8 cellular contexts compared by ENCODE assay signal in genomic region chr11:111417011-111417765, GRCh38. TPM values are rescaled to one million over a fixed set of nuclear protein-coding genes. Genes with fewer than 3 reads are reported as not detected.
DNase-seq lines count a peak whose midpoint lies in the region; ATAC-seq and TF ChIP-seq lines count a peak whose summit lies in the region.

No MANE protein-coding gene starts in this region.

- H3K36me3 ChIP-seq in CD8-positive, alpha-beta T cell (ENCODE audit: insufficient read depth, low read length) = no peaks in the 10 kb centered on the region

- H3K27ac ChIP-seq in CD8-positive, alpha-beta T cell (ENCODE audit: low read depth, low read length) = no peak overlapping the region

- TF ChIP-seq CTCF in CD8-positive, alpha-beta T cell (IDR thresholded peaks at IDR 0.05) = no peak
- TF ChIP-seq CTCF in natural killer cell (IDR thresholded peaks at IDR 0.05) = no peak

- intact Hi-C loops in CD8-positive, alpha-beta T cell (cut with DNase I, micrococcal nuclease) = loop anchor here in 1 of 2 experiments (5.0 kb wide), 1 partner anchor 40 kb away; the partner anchor contains the start of gene POU2AF1
- intact Hi-C loops in natural killer cell (cut with micrococcal nuclease) = no loop called here

- H3K9me3 Mint-ChIP-seq in CD8-positive, alpha-beta T cell = no peaks in the 10 kb centered on the region
- H3K9me3 Mint-ChIP-seq in activated CD8-positive, alpha-beta T cell treated with anti-CD3 and anti-CD28 coated beads, Interleukin-2, amount 10 ng/mL, durations not matched to agents 7 days and 5 days (ENCODE audit: insufficient read depth) = no peaks in the 10 kb centered on the region
- no peaks in the 10 kb centered on the region for H3K9me3 Mint-ChIP-seq in natural killer cell

- H3K27ac Mint-ChIP-seq in CD8-positive, alpha-beta T cell = peak overlapping the region; percentile 46
- H3K27ac Mint-ChIP-seq in activated CD8-positive, alpha-beta T cell treated with anti-CD3 and anti-CD28 coated beads, Interleukin-2, amount 10 ng/mL, durations not matched to agents 7 days and 5 days = peak overlapping the region; percentile 82
- peak overlapping the region in 1 of 2 donors; percentile 52 for H3K27ac Mint-ChIP-seq in natural killer cell

- no peaks in the 10 kb centered on the region for H3K36me3 Mint-ChIP-seq in CD8-positive, alpha-beta T cell
- H3K36me3 Mint-ChIP-seq in activated CD8-positive, alpha-beta T cell treated with anti-CD3 and anti-CD28 coated beads, Interleukin-2, amount 10 ng/mL, durations not matched to agents 7 days and 5 days (ENCODE audit: low read depth) = no peaks in the 10 kb centered on the region
- H3K36me3 Mint-ChIP-seq in natural killer cell = no peaks in the 10 kb centered on the region

- POLR2A ChIA-PET in CD8-positive, alpha-beta T cell (lab: Charles Lee) = interaction anchor here (0.6 to 1.1 kb wide), 5 partner anchors 8 to 1124 kb away, joined by 3 to 4 read pairs (median 3); partner anchors contain the start of gene POU2AF1
- POLR2A ChIA-PET in activated CD8-positive, alpha-beta T cell treated with anti-CD3 and anti-CD28 coated beads, Interleukin-2, amount 10 ng/mL, durations not matched to agents 7 days and 5 days (lab: Charles Lee) = interaction anchor here (1.2 to 3.3 kb wide), 3 partner anchors 11 to 38 kb away, joined by 3 to 12 read pairs (median 8); partner anchors contain the start of gene POU2AF1

- no peak for DNase-seq in CD8-positive, alpha-beta T cell
- DNase-seq in activated CD8-positive, alpha-beta T cell treated with anti-CD3 and anti-CD28 coated beads, Interleukin-2, amount 10 ng/mL, durations not matched to agents 7 days and 5 days = peak; percentile 29
- DNase-seq in natural killer cell = no peak
- no peak for DNase-seq in NCI-H1694 (lab: John Stamatoyannopoulos, UW)
- DNase-seq in D341Med (ENCODE audit: low spot score) = no peak
- no peak for DNase-seq in SHP77 treated with DMSO at 0.1 percent for 48 hours (lab: John Stamatoyannopoulos, UW)

- H3K4me1 ChIP-seq in CD8-positive, alpha-beta T cell (ENCODE audit: insufficient read depth, low read length) = peaks cover 26% of the 10 kb centered on the region

- no peaks in the 10 kb centered on the region for H3K27me3 Mint-ChIP-seq in CD8-positive, alpha-beta T cell (ENCODE audit: low read depth)
- no peaks in the 10 kb centered on the region for H3K27me3 Mint-ChIP-seq in activated CD8-positive, alpha-beta T cell treated with anti-CD3 and anti-CD28 coated beads, Interleukin-2, amount 10 ng/mL, durations not matched to agents 7 days and 5 days (ENCODE audit: low read depth)
- no peaks in the 10 kb centered on the region for H3K27me3 Mint-ChIP-seq in natural killer cell (ENCODE audit: low read depth in 2 of 2)

- peak; percentile 31 for ATAC-seq in CD8-positive, alpha-beta T cell
- peak; percentile 47 for ATAC-seq in HG03196 (IDR thresholded peaks at IDR 0.05; ENCODE audit: unreplicated experiment)
- peak; percentile 68 for ATAC-seq in activated CD8-positive, alpha-beta T cell treated with anti-CD3 and anti-CD28 coated beads, Interleukin-2, amount 10 ng/mL, durations not matched to agents 7 days and 5 days
- ATAC-seq in natural killer cell = peak; percentile 23 to 50 (median 40)

- H3K4me3 ChIP-seq in CD8-positive, alpha-beta T cell (ENCODE audit: low read depth, low read length) = no peak overlapping the region

- CTCF ChIA-PET in CD8-positive, alpha-beta T cell (lab: Charles Lee) = interaction anchor here (9.9 kb wide), 1 partner anchor 135 kb away, joined by 121 read pairs; no protein-coding TSS in a partner anchor
- CTCF ChIA-PET in activated CD8-positive, alpha-beta T cell treated with anti-CD3 and anti-CD28 coated beads, Interleukin-2, amount 10 ng/mL, durations not matched to agents 7 days and 5 days (lab: Charles Lee) = interaction anchor here (0.6 to 13.0 kb wide), 9 partner anchors 12 to 136 kb away, joined by 3 to 158 read pairs (median 4); no protein-coding TSS in a partner anchor

- H3K9me3 ChIP-seq in CD8-positive, alpha-beta T cell (ENCODE audit: low read length) = no peaks in the 10 kb centered on the region

- no peaks in the 10 kb centered on the region for H3K27me3 ChIP-seq in CD8-positive, alpha-beta T cell (ENCODE audit: insufficient read depth, low read length)

- H3K4me1 Mint-ChIP-seq in CD8-positive, alpha-beta T cell (ENCODE audit: low read depth) = peaks cover 40% of the 10 kb centered on the region
- peaks cover 55% of the 10 kb centered on the region for H3K4me1 Mint-ChIP-seq in activated CD8-positive, alpha-beta T cell treated with anti-CD3 and anti-CD28 coated beads, Interleukin-2, amount 10 ng/mL, durations not matched to agents 7 days and 5 days (ENCODE audit: low read depth)
- peaks cover 28 to 33% of the 10 kb centered on the region in 2 donors for H3K4me1 Mint-ChIP-seq in natural killer cell

- no peak overlapping the region for H3K4me3 Mint-ChIP-seq in CD8-positive, alpha-beta T cell
- no peak overlapping the region for H3K4me3 Mint-ChIP-seq in activated CD8-positive, alpha-beta T cell treated with anti-CD3 and anti-CD28 coated beads, Interleukin-2, amount 10 ng/mL, durations not matched to agents 7 days and 5 days
- peak overlapping the region; percentile 55 for H3K4me3 Mint-ChIP-seq in natural killer cell

- peak; percentile 60 for TF ChIP-seq POLR2A in GM19193 (IDR thresholded peaks at IDR 0.05; ENCODE audit: extremely low read depth, insufficient read depth, insufficient read length)

RNA-seq across cellular contexts. Expression of gene POU2AF1, which starts 38.1 kb away (rescaled TPM):
- total RNA-seq in CD8-positive, alpha-beta T cell = 1 to 10 TPM; 1.0 to 1.1 TPM
- total RNA-seq in activated CD8-positive, alpha-beta T cell treated with anti-CD3 and anti-CD28 coated beads, Interleukin-2, amount 10 ng/mL, durations not matched to agents 7 days and 5 days = 1 to 10 TPM; 1.7 to 2.4 TPM
- total RNA-seq in natural killer cell = 10 to 100 TPM in 1 of 3 donors, 1 to 10 TPM in 1, under 1 TPM in 1; 0.82 to 16.8 (median 1.1) TPM
